ENCODE assay signal across 22 cellular contexts in genomic region chr6:133298335-133298734, GRCh38. TPM values are rescaled to one million over a fixed set of nuclear protein-coding genes. Genes with fewer than 3 reads are reported as not detected.
"Had no signal": no experiment of that assay in that cellular context is flagged by ENCODE, and none has a peak within 500 bp of the region (broad histone marks: within the 10 kb centered on the region; RNA-seq: fewer than 3 reads in every experiment).

No MANE protein-coding gene starts in this region.

- FAIRE-seq: colon, frontal cortex, kidney had no signal

- H3K36me3 ChIP-seq: ovary, tibial artery had no signal

- H3K4me3 Mint-ChIP-seq: naive thymus-derived CD8-positive, alpha-beta T cell; stimulated activated memory B cell treated with anti-CD40 and anti-IgM and Interleukin-4, amounts not matched to agents 10 μg/mL and 1 μg/mL and 100 μg/mL, for 72 hours; type B pancreatic cell had no signal

- H3K27ac ChIP-seq: dorsolateral prefrontal cortex, hepatocyte, ovary, testis, tibial artery had no signal

- H3K9me3 Mint-ChIP-seq: stimulated activated memory B cell treated with anti-CD40 and anti-IgM and Interleukin-4, amounts not matched to agents 10 μg/mL and 1 μg/mL and 100 μg/mL, for 72 hours; type B pancreatic cell had no signal

- H3K4me1 ChIP-seq: testis, tibial artery had no signal

- H3K4me3 ChIP-seq: dorsolateral prefrontal cortex, hepatocyte, ovary, testis, tibial artery had no signal

- H3K9me3 ChIP-seq: ovary, testis, tibial artery had no signal

- H3K79me2 ChIP-seq: hepatocyte had no signal

- H3K27me3 ChIP-seq: hepatocyte, ovary, testis, tibial artery had no signal

- H3K4me1 Mint-ChIP-seq: naive thymus-derived CD8-positive, alpha-beta T cell; stimulated activated memory B cell treated with anti-CD40 and anti-IgM and Interleukin-4, amounts not matched to agents 10 μg/mL and 1 μg/mL and 100 μg/mL, for 72 hours had no signal

- H3K27ac Mint-ChIP-seq: naive thymus-derived CD8-positive, alpha-beta T cell; stimulated activated memory B cell treated with anti-CD40 and anti-IgM and Interleukin-4, amounts not matched to agents 10 μg/mL and 1 μg/mL and 100 μg/mL, for 72 hours; type B pancreatic cell had no signal

- H3K27me3 Mint-ChIP-seq: stimulated activated memory B cell treated with anti-CD40 and anti-IgM and Interleukin-4, amounts not matched to agents 10 μg/mL and 1 μg/mL and 100 μg/mL, for 72 hours; type B pancreatic cell had no signal

- ATAC-seq: left lobe of liver; naive thymus-derived CD8-positive, alpha-beta T cell; sciatic nerve; stimulated activated memory B cell treated with anti-CD40 and anti-IgM and Interleukin-4, amounts not matched to agents 10 μg/mL and 1 μg/mL and 100 μg/mL, for 72 hours; stimulated activated naive CD8-positive, alpha-beta T cell treated with anti-CD3 and anti-CD28 coated beads, Interleukin-15, Interleukin-2, amounts not matched to agents 100 U/mL and 50 U/mL, for 24 hours had no signal

- DNase-seq: dorsolateral prefrontal cortex; effector CD4-positive, alpha-beta T cell; head of caudate nucleus; kidney; mesenchymal stem cell; naive thymus-derived CD8-positive, alpha-beta T cell; occipital lobe; ovary; posterior cingulate gyrus; retina; stimulated activated CD4-positive, alpha-beta T cell treated with anti-CD3 and anti-CD28 coated beads, Interleukin-4, amount 100 ng/mL, for 4 hours; stimulated activated naive CD8-positive, alpha-beta T cell treated with anti-CD3 and anti-CD28 coated beads, Interleukin-15, Interleukin-2, amounts not matched to agents 100 U/mL and 50 U/mL, for 24 hours; testis; tibial artery had no signal

- H2AFZ ChIP-seq: hepatocyte had no signal

- H3K4me2 ChIP-seq: hepatocyte had no signal

- H3K36me3 Mint-ChIP-seq: naive thymus-derived CD8-positive, alpha-beta T cell; stimulated activated memory B cell treated with anti-CD40 and anti-IgM and Interleukin-4, amounts not matched to agents 10 μg/mL and 1 μg/mL and 100 μg/mL, for 72 hours; type B pancreatic cell had no signal

RNA-seq across cellular contexts. Expression of gene EYA4, which starts 57.2 kb away (rescaled TPM):
- total RNA-seq: left lobe of liver; naive thymus-derived CD8-positive, alpha-beta T cell; pulmonary artery endothelial cell had no signal
- polyA plus RNA-seq: naive thymus-derived CD8-positive, alpha-beta T cell had no signal
